In genomic region chr4:84498203-84499026, GRCh38 we compare ENCODE assay signal across 8 cellular contexts. TPM values are rescaled to one million over a fixed set of nuclear protein-coding genes. Genes with fewer than 3 reads are reported as not detected.
DNase-seq lines count a peak whose midpoint lies in the region; ATAC-seq and FAIRE-seq lines count a peak whose summit lies in the region.

No MANE protein-coding gene starts in this region.

- ATAC-seq in GM19328 (IDR thresholded peaks at IDR 0.05; ENCODE audit: unreplicated experiment) = no peak

- FAIRE-seq in urothelium cell line (lab: Jason Lieb, UNC) = no peak
- no peak for FAIRE-seq in frontal cortex (lab: Jason Lieb, UNC)

- peak; percentile 34 for DNase-seq in NCI-H345 (lab: John Stamatoyannopoulos, UW)
- DNase-seq in NCI-H345 treated with DMSO at 0.1 percent for 48 hours (lab: John Stamatoyannopoulos, UW; ENCODE audit: unreplicated experiment) = no peak
- peak; percentile 61 for DNase-seq in NCI-H69 (lab: John Stamatoyannopoulos, UW)
- DNase-seq in dermis blood vessel endothelial cell = peak; percentile 23
- peak; percentile 19 to 20 for DNase-seq in lung microvascular endothelial cell (ENCODE audit: low read depth in 2 of 2)
- DNase-seq in urothelium cell line (ENCODE audit: low spot score) = peak; percentile 18
- DNase-seq in frontal cortex (ENCODE audit: low spot score in 2 of 2) = no peak

RNA-seq across cellular contexts. Expression of gene NKX6-1, which starts 0.7 kb away (rescaled TPM):
- total RNA-seq in dermis blood vessel endothelial cell (not detected in 2 replicates), lung microvascular endothelial cell (not detected in 2 replicates), frontal cortex (0.41 TPM)

Comparison
In these comparisons a context has a peak if more than half of its experiments do, and no peak if none do; other contexts are left out.
1. DNase-seq: peak in NCI-H345 (single experiment), NCI-H69 (single experiment), dermis blood vessel endothelial cell (single experiment), lung microvascular endothelial cell (2 of 2) and urothelium cell line (single experiment); none in NCI-H345 treated with DMSO at 0.1 percent for 48 hours (single experiment) and frontal cortex (0 of 2).